21 cellular contexts compared by ENCODE assay signal in genomic region chr13:101317986-101318523, GRCh38.
"Had no signal": no experiment of that assay in that cellular context is flagged by ENCODE, and none has a peak within 500 bp of the region (broad histone marks: within the 10 kb centered on the region; RNA-seq: fewer than 3 reads in every experiment).

No MANE protein-coding gene starts in this region.

- H3K4me3 ChIP-seq: K562 had no signal

- H3K4me3 Mint-ChIP-seq: IgD-negative memory B cell had no signal

- H3K27me3 Mint-ChIP-seq: IgD-negative memory B cell had no signal

- H3K9me3 ChIP-seq: SK-N-SH had no signal

- H3K36me3 Mint-ChIP-seq: IgD-negative memory B cell had no signal

- H3K27ac Mint-ChIP-seq: IgD-negative memory B cell had no signal

- H3K4me2 ChIP-seq: KMS-11, SK-N-SH had no signal

- ATAC-seq: K562 had no signal

- H3K4me1 Mint-ChIP-seq: IgD-negative memory B cell had no signal

- DNase-seq: Kasumi-1, MM.1S, NCI-H1092 treated with DMSO at 0.1 percent for 48 hours, NCI-H1436, NCI-H187, NCI-H2029, NCI-H2081 treated with DMSO at 0.1 percent for 48 hours, NCI-H2171, NCI-H226, NCI-H446, NCI-H510A, NCI-H524 treated with DMSO at 0.1 percent for 48 hours, NCI-H69, NCI-H774, SHP77, SK-N-SH had no signal

- H3K27ac ChIP-seq: HL-60, KMS-11, RWPE1 had no signal

- H3K9ac ChIP-seq: KMS-11, SK-N-SH had no signal
